ENCODE assay signal across 8 cellular contexts in the genomic region with DNA sequence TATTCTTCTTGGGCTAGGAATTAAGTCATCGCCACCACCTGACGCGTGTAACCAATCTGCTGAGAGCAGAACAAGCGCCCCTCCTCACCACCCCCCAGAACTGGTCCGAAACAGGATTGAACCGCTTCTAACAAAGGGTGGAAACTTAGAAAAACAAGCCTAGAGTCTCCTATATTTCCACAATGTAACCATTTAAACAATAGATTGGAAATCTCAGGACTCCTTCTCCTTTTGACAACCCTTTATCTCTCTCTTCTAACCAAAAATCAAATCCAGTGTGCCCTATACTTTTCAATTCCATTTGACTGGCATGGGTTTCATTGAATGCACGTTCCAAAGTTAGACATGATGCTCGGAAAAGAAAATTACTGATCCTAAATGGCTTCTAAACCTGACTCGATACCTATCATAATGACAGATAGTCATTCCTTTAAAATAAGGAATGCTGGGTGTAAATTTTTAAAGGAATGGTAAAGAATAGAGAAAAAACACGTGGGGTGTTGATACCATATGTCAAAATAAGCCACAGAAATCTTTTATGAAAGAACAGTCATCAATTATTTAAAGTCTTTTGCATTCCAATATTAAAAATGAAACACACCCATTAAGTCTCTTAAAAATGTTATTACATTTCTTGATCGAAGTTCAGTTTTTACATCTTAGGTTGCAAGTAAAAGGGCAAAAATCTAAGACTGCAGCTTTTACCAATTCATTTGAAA. TPM values are rescaled to one million over a fixed set of nuclear protein-coding genes. Genes with fewer than 3 reads are reported as not detected.
DNase-seq lines count a peak whose midpoint lies in the region; ATAC-seq, FAIRE-seq and TF ChIP-seq lines count a peak whose summit lies in the region.

No MANE protein-coding gene starts in this region.

- TF ChIP-seq CTCF in astrocyte of the spinal cord (IDR thresholded peaks at IDR 0.05; ENCODE audit: low read depth, low read length) (no peak), retinal pigment epithelial cell (conservative IDR thresholded peaks at IDR 0.05; ENCODE audit: low read depth, low read length) (no peak)

- H3K4me3 ChIP-seq in astrocyte of the spinal cord (ENCODE audit: low read depth, low read length) (peak overlapping the region; percentile 81), retinal pigment epithelial cell (ENCODE audit: low read length) (peak overlapping the region; percentile 74)

- peak; percentile 79 for FAIRE-seq in H54 (lab: Jason Lieb, UNC)

- in situ Hi-C loops in Caki2 (cut with HindIII; ENCODE audit: low pct_unique_long_range_greater_than_20kb, low sequenced_read_pairs) = loop anchor here (5.0 kb wide), 1 partner anchor 70 kb away; no protein-coding TSS in a partner anchor
- in situ Hi-C loops in astrocyte of the spinal cord (cut with HindIII; ENCODE audit: low sequenced_read_pairs) = no loop called here

- ATAC-seq in HG02623 (IDR thresholded peaks at IDR 0.05; ENCODE audit: unreplicated experiment) = no peak

- DNase-seq in Caki2 (ENCODE audit: low read depth) (peak; percentile 63), H54 (ENCODE audit: insufficient read length, low spot score) (no peak), NCI-H146 treated with DMSO at 0.1 percent for 48 hours (lab: John Stamatoyannopoulos, UW; ENCODE audit: unreplicated experiment) (peak; percentile 54), T-helper 2 cell (peak; percentile 39 to 97 (median 67)), astrocyte of the spinal cord (ENCODE audit: low read depth, low spot score) (peak; percentile 92), hypothalamus (lab: John Stamatoyannopoulos, UW) (peak in 46 of 51 donors; percentile 4 to 91 (median 68)), retinal pigment epithelial cell (ENCODE audit: low read depth) (peak; percentile 62)

- no peak for TF ChIP-seq POLR2A in H54 (IDR thresholded peaks at IDR 0.05; ENCODE audit: low read depth, low read length)

RNA-seq across cellular contexts. Expression of a gene that starts 1.2 kb away (rescaled TPM):
- 40.5 and 45.9 TPM in 2 replicates for total RNA-seq in Caki2 (2014; rRNA removed; shearing (Covaris generic); ENCODE audit: low replicate concordance)
